17 cellular contexts compared by ENCODE assay signal in genomic region chr18:13808294-13809024, GRCh38. TPM values are rescaled to one million over a fixed set of nuclear protein-coding genes. Genes with fewer than 3 reads are reported as not detected.
DNase-seq lines count a peak whose midpoint lies in the region; ATAC-seq and TF ChIP-seq lines count a peak whose summit lies in the region.
"Had no signal": no experiment of that assay in that cellular context is flagged by ENCODE, and none has a peak within 500 bp of the region (broad histone marks: within the 10 kb centered on the region; RNA-seq: fewer than 3 reads in every experiment).

No MANE protein-coding gene starts in this region.

- H3K9me3 Mint-ChIP-seq in H9, result peaks cover 0 to 3% of the 10 kb centered on the region in 2 experiments; a peak in 1 of 5 replicates
- no peaks in the 10 kb centered on the region for H3K9me3 Mint-ChIP-seq in stimulated activated effector memory CD8-positive, alpha-beta T cell treated with anti-CD3 and anti-CD28 coated beads, Interleukin-12 subunit alpha, Interleukin-12 subunit beta, amount 100 ng/mL, for 72 hours

- H3K79me1 ChIP-seq in H9 (ENCODE audit: insufficient read depth, low read depth, low read length, poor library complexity, severe bottlenecking), result no peaks in the 10 kb centered on the region

- H2AK5ac ChIP-seq in H9 (ENCODE audit: insufficient read length, low read length), result no peak overlapping the region

- H3K27ac ChIP-seq in H9 (ENCODE audit: insufficient read length, low read depth, low read length) (peak overlapping the region; percentile 6), body of pancreas (peak overlapping the region in 2 of 4 donors; percentile 55 to 62), iPS-20b (ENCODE audit: low read length) (peak overlapping the region; percentile 54), transverse colon (peak overlapping the region; percentile 34 to 61 (median 53))
- H3K27ac ChIP-seq: SJSA1 had no signal

- no peak overlapping the region for H4K91ac ChIP-seq in H9 (ENCODE audit: insufficient read length, low read depth, low read length)

- no peak overlapping the region for H2BK5ac ChIP-seq in H9 (ENCODE audit: insufficient read length, low read length)

- TF ChIP-seq POLR2A in body of pancreas (IDR thresholded peaks at IDR 0.05), result no peak
- no peak for TF ChIP-seq POLR2A in transverse colon (IDR thresholded peaks at IDR 0.05)

- no peak overlapping the region for H4K5ac ChIP-seq in H9 (ENCODE audit: insufficient read length, low read depth, low read length)

- peak overlapping the region in 1 of 2 experiments; percentile 9; a peak in 1 of 5 replicates for H3K4me3 Mint-ChIP-seq in H9
- H3K4me3 Mint-ChIP-seq in stimulated activated effector memory CD8-positive, alpha-beta T cell treated with anti-CD3 and anti-CD28 coated beads, Interleukin-12 subunit alpha, Interleukin-12 subunit beta, amount 100 ng/mL, for 72 hours, result no peak overlapping the region
- H3K4me3 Mint-ChIP-seq: CD4-positive, CD25-positive, alpha-beta regulatory T cell had no signal

- H2BK20ac ChIP-seq in H9 (ENCODE audit: low read depth, low read length, poor library complexity, severe bottlenecking), result no peak overlapping the region

- H2AFZ ChIP-seq in H9 (ENCODE audit: low read length), result no peak overlapping the region

- H4K8ac ChIP-seq in H9 (replicated peaks; ENCODE audit: insufficient read length, low read depth, low read length), result no peak overlapping the region

- H3K18ac ChIP-seq in H9 (ENCODE audit: insufficient read length, low read depth, low read length), result no peak overlapping the region

- no peak overlapping the region for H2BK12ac ChIP-seq in H9 (ENCODE audit: insufficient read length, low read depth, low read length)

- H3K9ac ChIP-seq in H9 (ENCODE audit: extremely low read depth, insufficient read length, low read length) (no peak overlapping the region), iPS-20b (ENCODE audit: low read depth, low read length) (peak overlapping the region; percentile 45; the same call in 1 of the 2 replicates)

- no peak overlapping the region for H3K4me2 ChIP-seq in H9 (ENCODE audit: insufficient read depth, insufficient read length, low read length)

- H3T11ph ChIP-seq in H9 (ENCODE audit: low read length), result no peak overlapping the region

- peak; percentile 52 for DNase-seq in H9
- no peak for DNase-seq in body of pancreas
- DNase-seq in transverse colon, result no peak
- no peak for DNase-seq in GDM1 (lab: John Stamatoyannopoulos, UW)
- DNase-seq in NCI-H82 treated with DMSO at 0.1 percent for 48 hours (lab: John Stamatoyannopoulos, UW; ENCODE audit: unreplicated experiment), result no peak
- no peak for DNase-seq in stimulated activated effector memory CD8-positive, alpha-beta T cell treated with anti-CD3 and anti-CD28 coated beads, Interleukin-12 subunit alpha, Interleukin-12 subunit beta, amount 100 ng/mL, for 72 hours (ENCODE audit: low spot score in 2 of 2)
- DNase-seq: ACHN; CD4-positive, CD25-positive, alpha-beta regulatory T cell; NCI-H1048; NCI-H1436 treated with DMSO at 0.1 percent for 48 hours; NCI-H2029 treated with DMSO at 0.1 percent for 48 hours; NCI-H748 treated with DMSO at 0.1 percent for 48 hours had no signal

- H3K27ac Mint-ChIP-seq in H9, result peak overlapping the region; percentile 42 to 97 (median 92); a peak in 6 of 7 replicates
- H3K27ac Mint-ChIP-seq in stimulated activated effector memory CD8-positive, alpha-beta T cell treated with anti-CD3 and anti-CD28 coated beads, Interleukin-12 subunit alpha, Interleukin-12 subunit beta, amount 100 ng/mL, for 72 hours, result no peak overlapping the region
- H3K27ac Mint-ChIP-seq: CD4-positive, CD25-positive, alpha-beta regulatory T cell had no signal

- no peak overlapping the region for H3K23ac ChIP-seq in H9 (ENCODE audit: insufficient read length, low read depth, low read length)

- no peaks in the 10 kb centered on the region for H3K23me2 ChIP-seq in H9 (ENCODE audit: insufficient read length, low read depth, low read length, poor library complexity, severe bottlenecking)

- H4K20me1 ChIP-seq in H9 (ENCODE audit: control insufficient read depth, insufficient read depth, insufficient read length), result no peaks in the 10 kb centered on the region

- H3K27me3 Mint-ChIP-seq in H9 (ENCODE audit: low read depth), result no peaks in the 10 kb centered on the region

- TF ChIP-seq EP300 in transverse colon (IDR thresholded peaks at IDR 0.05; ENCODE audit: low read depth), result no peak

- peak; percentile 43 for ATAC-seq in body of pancreas
- ATAC-seq in stimulated activated effector memory CD8-positive, alpha-beta T cell treated with anti-CD3 and anti-CD28 coated beads, Interleukin-12 subunit alpha, Interleukin-12 subunit beta, amount 100 ng/mL, for 72 hours, result no peak
- ATAC-seq: HCT116 had no signal

- in situ Hi-C loops in transverse colon (cut with MboI; ENCODE audit: low pct_ligation_motif_present in 1 of 4, low pct_unique_long_range_greater_than_20kb in 1 of 4, low sequenced_read_pairs in 3 of 4), result no loop called here

- H3K4me3 ChIP-seq in body of pancreas, result no peak overlapping the region
- peak overlapping the region; percentile 35; the same call in 1 of the 2 replicates for H3K4me3 ChIP-seq in iPS-20b (ENCODE audit: low read length)
- no peak overlapping the region for H3K4me3 ChIP-seq in transverse colon
- H3K4me3 ChIP-seq: SJSA1 had no signal

- H3K36me3 Mint-ChIP-seq in H9 (ENCODE audit: insufficient read depth in 1 of 3, low read depth in 3 of 3), result peaks cover 2 to 4% (median 4%) of the 10 kb centered on the region in 3 experiments; a peak in 4 of 7 replicates
- no peaks in the 10 kb centered on the region for H3K36me3 Mint-ChIP-seq in stimulated activated effector memory CD8-positive, alpha-beta T cell treated with anti-CD3 and anti-CD28 coated beads, Interleukin-12 subunit alpha, Interleukin-12 subunit beta, amount 100 ng/mL, for 72 hours
- H3K36me3 Mint-ChIP-seq: CD4-positive, CD25-positive, alpha-beta regulatory T cell had no signal

- TF ChIP-seq CTCF in H9 (conservative IDR thresholded peaks at IDR 0.05) (no peak), body of pancreas (IDR thresholded peaks at IDR 0.05) (no peak), transverse colon (IDR thresholded peaks at IDR 0.05) (no peak)

- intact Hi-C loops in body of pancreas (cut with DNase I) (no loop called here), transverse colon (cut with DNase I; ENCODE audit: low total_unique reads) (no loop called here)

- H3K14ac ChIP-seq in H9 (ENCODE audit: insufficient read depth, low read length), result no peak overlapping the region

- H3K27me3 ChIP-seq in H9 (ENCODE audit: insufficient read depth, low read length) (no peaks in the 10 kb centered on the region), body of pancreas (no peaks in the 10 kb centered on the region), iPS-20b (ENCODE audit: insufficient read depth, low read length) (no peaks in the 10 kb centered on the region), transverse colon (peaks cover 4% of the 10 kb centered on the region)
- H3K27me3 ChIP-seq: SJSA1 had no signal

- no peak overlapping the region for H3K4ac ChIP-seq in H9 (ENCODE audit: low read depth, low read length)

- H2BK15ac ChIP-seq in H9 (ENCODE audit: low read depth, low read length), result no peak overlapping the region

- peaks cover 29% of the 10 kb centered on the region for H3K4me1 ChIP-seq in H9 (ENCODE audit: insufficient read depth, low read length)
- peaks cover 27% of the 10 kb centered on the region for H3K4me1 ChIP-seq in body of pancreas
- peaks cover 43% of the 10 kb centered on the region for H3K4me1 ChIP-seq in iPS-20b (ENCODE audit: insufficient read depth, low read length)
- H3K4me1 ChIP-seq in transverse colon, result peaks cover 0 to 24% (median 8%) of the 10 kb centered on the region in 4 donors
- H3K4me1 ChIP-seq: SJSA1 had no signal

- no peak overlapping the region for H3K56ac ChIP-seq in H9 (ENCODE audit: insufficient read length, low read depth, low read length)

- H3K9me3 ChIP-seq in H9 (ENCODE audit: control insufficient read depth, low read depth, low read length), result no peaks in the 10 kb centered on the region
- no peaks in the 10 kb centered on the region for H3K9me3 ChIP-seq in body of pancreas
- H3K9me3 ChIP-seq in iPS-20b (ENCODE audit: insufficient read depth, low read depth, low read length), result no peaks in the 10 kb centered on the region
- H3K9me3 ChIP-seq in transverse colon, result no peaks in the 10 kb centered on the region
- H3K9me3 ChIP-seq: SJSA1 had no signal

- no peaks in the 10 kb centered on the region for H3K79me2 ChIP-seq in H9 (ENCODE audit: insufficient read depth, low read length)

- peaks cover 73 to 81% of the 10 kb centered on the region in 2 experiments for H3K4me1 Mint-ChIP-seq in H9
- H3K4me1 Mint-ChIP-seq in stimulated activated effector memory CD8-positive, alpha-beta T cell treated with anti-CD3 and anti-CD28 coated beads, Interleukin-12 subunit alpha, Interleukin-12 subunit beta, amount 100 ng/mL, for 72 hours, result no peaks in the 10 kb centered on the region

- H3K36me3 ChIP-seq in body of pancreas (replicated peaks in 1 of 2; ENCODE audit: insufficient read depth in 1 of 2, low read depth in 2 of 2) (no peaks in the 10 kb centered on the region), iPS-20b (ENCODE audit: insufficient read depth, low read depth, low read length) (no peaks in the 10 kb centered on the region), transverse colon (no peaks in the 10 kb centered on the region)
- H3K36me3 ChIP-seq: SJSA1 had no signal

- WGBS in H9 (ENCODE audit: extremely low coverage, insufficient read length, low lambda C conversion rate), result no CpG with 5 or more reads among the region's 8 CpGs
- 30 to 45% methylated on average over 8 of the region's 8 CpGs for WGBS in body of pancreas, 2 donors
- WGBS in transverse colon (ENCODE audit: low coverage in 1 of 2), 2 donors, result 51 to 54% methylated on average over 6 to 8 of the region's 8 CpGs

- no peak overlapping the region for H2BK120ac ChIP-seq in H9 (ENCODE audit: low read depth, low read length, poor library complexity, severe bottlenecking)

RNA-seq across cellular contexts. Expression of gene MC5R, which starts 15.5 kb away (rescaled TPM):
- total RNA-seq in H9 (2021) (not detected in 2 replicates), body of pancreas (not detected), transverse colon (not detected)
- total RNA-seq: CD4-positive, CD25-positive, alpha-beta regulatory T cell; MCF 10A; NCI-H460; SJSA1 had no signal
